In genomic region chr1:209692745-209693504, GRCh38 we compare ENCODE assay signal across 8 cellular contexts. TPM values are rescaled to one million over a fixed set of nuclear protein-coding genes. Genes with fewer than 3 reads are reported as not detected.
A peak's percentile ranks its signal among the peaks of the same experiment; 100 is the strongest.
DNase-seq lines count a peak whose midpoint lies in the region; ATAC-seq, FAIRE-seq and TF ChIP-seq lines count a peak whose summit lies in the region.

No MANE protein-coding gene starts in this region.

- TF ChIP-seq POLR2A in HepG2 (IDR thresholded peaks at IDR 0.05; ENCODE audit: insufficient read depth in 1 of 2, low read depth in 2 of 2, low read length in 2 of 2): no peak

- no peaks in the 10 kb centered on the region for H3K27me3 ChIP-seq in HepG2 (ENCODE audit: control insufficient read depth in 1 of 2, insufficient read depth in 2 of 2, low read length in 2 of 2)

- H3K27ac ChIP-seq in coronary artery (peak overlapping the region in 1 of 2 donors; percentile 28), HepG2 (ENCODE audit: extremely low read length, insufficient read depth, low read length) (no peak overlapping the region)

- DNase-seq in GM12865 (ENCODE audit: low read depth) (peak; percentile 80), NCI-H446 treated with DMSO at 0.1 percent for 48 hours (lab: John Stamatoyannopoulos, UW) (peak; percentile 74), coronary artery (ENCODE audit: low spot score) (no peak), HepG2 (ENCODE audit: low spot score) (peak; percentile 54), 8988T (no peak)
- peak; percentile 70 to 79 for DNase-seq in activated CD4-positive, alpha-beta T cell treated with anti-CD3 and anti-CD28 coated beads for 4 hours
- DNase-seq in stimulated activated CD4-positive, alpha-beta T cell treated with anti-CD3 and anti-CD28 coated beads, Interleukin-4, amount 100 ng/mL, for 4 hours: peak; percentile 48 to 66

- peak; percentile 51; the same call in 1 of the 2 replicates for TF ChIP-seq RAD21 in HepG2 (CRISPR knock-in tag; IDR thresholded peaks at IDR 0.05)

- CTCF ChIA-PET in HepG2 (lab: Yijun Ruan, JAX; ENCODE audit: low intra/inter-chr PET ratio, low total read pairs): interaction anchor here (0.8 to 1.7 kb wide), 6 partner anchors 46 to 127 kb away, joined by 4 to 16 read pairs (median 6); no protein-coding TSS in a partner anchor

- no peak overlapping the region for H2AFZ ChIP-seq in HepG2 (ENCODE audit: low read length)

- H4K20me1 ChIP-seq in HepG2 (ENCODE audit: insufficient read depth, low read length): no peaks in the 10 kb centered on the region

- H3K9ac ChIP-seq in HepG2 (ENCODE audit: insufficient read depth, low read depth, low read length): no peak overlapping the region

- H3K4me1 ChIP-seq in HepG2 (ENCODE audit: insufficient read depth, low read length): no peaks in the 10 kb centered on the region

- POLR2A ChIA-PET in HepG2 (lab: Yijun Ruan, JAX): no interaction called here

- no TSS peak for BruUV-seq in HepG2 (replicated peaks; lab: Mats Ljungman, UMichigan)

- in situ Hi-C loops in HepG2 (cut with HindIII; ENCODE audit: extremely low pct_ligation_motif_present, low pct_unique_long_range_greater_than_20kb): loop anchor here (5.0 kb wide), 1 partner anchor 116 kb away; no protein-coding TSS in a partner anchor

- H3K79me2 ChIP-seq in HepG2 (ENCODE audit: insufficient read depth, low read length): no peaks in the 10 kb centered on the region

- peak; percentile 55 for ATAC-seq in HG03139 (IDR thresholded peaks at IDR 0.05; ENCODE audit: unreplicated experiment)
- peak; percentile 63 for ATAC-seq in HepG2

- H3K4me3 ChIP-seq in GM12865 (ENCODE audit: low read depth, low read length): no peak overlapping the region
- no peak overlapping the region for H3K4me3 ChIP-seq in coronary artery
- no peak overlapping the region for H3K4me3 ChIP-seq in HepG2 (replicated peaks in 1 of 3; ENCODE audit: insufficient read depth in 1 of 3, low read depth in 2 of 3, low read length in 3 of 3)

- TF ChIP-seq EP300 in HepG2 (IDR thresholded peaks at IDR 0.05; ENCODE audit: low read depth in 2 of 2, low read length in 2 of 2): no peak
- no peak for TF ChIP-seq EP300 in HepG2 (CRISPR knock-in tag; IDR thresholded peaks at IDR 0.05; ENCODE audit: borderline replicate concordance)

- intact Hi-C loops in HepG2 (cut with micrococcal nuclease; ENCODE audit: unreplicated experiment): loop anchor here (1.0 to 2.0 kb wide), 4 partner anchors 47 to 124 kb away; no protein-coding TSS in a partner anchor

- H3K9me3 ChIP-seq in HepG2 (ENCODE audit: low read length): no peaks in the 10 kb centered on the region

- no peak overlapping the region for H3K4me2 ChIP-seq in HepG2 (ENCODE audit: low read depth, low read length)

- peak; percentile 68 for FAIRE-seq in HepG2 (lab: Jason Lieb, UNC)

- no peaks in the 10 kb centered on the region for H3K36me3 ChIP-seq in HepG2 (replicated peaks in 1 of 2; ENCODE audit: control insufficient read depth in 1 of 2, insufficient read depth in 2 of 2, low read length in 2 of 2)

- TF ChIP-seq CTCF in GM12865 (IDR thresholded peaks at IDR 0.05; ENCODE audit: insufficient read depth, low read depth, low read length, missing control alignments) (peak; percentile 78), coronary artery (IDR thresholded peaks at IDR 0.05) (peak; percentile 72), HepG2 (CRISPR knock-in tag; IDR thresholded peaks at IDR 0.05) (peak; percentile 80)

- WGBS in HepG2 (ENCODE audit: low lambda C conversion rate): 0% methylated on average over 3 of the region's 3 CpGs

TF ChIP-seq in HepG2, 621 proteins besides CTCF, POLR2A, EP300 and RAD21 (continues in another document):
- TF ChIP-seq ZNF251 (CRISPR knock-in tag; IDR thresholded peaks at IDR 0.05) (no peak), HBP1 (CRISPR knock-in tag; IDR thresholded peaks at IDR 0.05; ENCODE audit: low read depth) (no peak)

RNA-seq across cellular contexts. Expression of gene HSD11B1, which starts 11.7 kb away (rescaled TPM):
- total RNA-seq in HepG2 (2016; rRNA removed; fragmentation: Illumina TruSeq; extraction: Trizol): not detected in 2 replicates
- not detected in 2 replicates for total RNA-seq in HepG2 (2016; cell fraction: cytosol; rRNA removed; fragmentation: Illumina TruSeq; extraction: Trizol; ENCODE audit: low read depth)
- not detected in 2 replicates for total RNA-seq in HepG2 (2016; cell fraction: insoluble cytoplasmic fraction; rRNA removed; fragmentation: Illumina TruSeq; extraction: Trizol)
- not detected in 2 replicates for total RNA-seq in HepG2 (2016; cell fraction: membrane; rRNA removed; fragmentation: Illumina TruSeq; extraction: Trizol)
- total RNA-seq in HepG2 (2016; cell fraction: nucleus; rRNA removed; fragmentation: Illumina TruSeq; extraction: Trizol): not detected in 2 replicates
- polyA plus RNA-seq in HepG2 (2011; rRNA removed): not detected in 2 replicates
- polyA plus RNA-seq in HepG2 (2011; cell fraction: cytosol; rRNA removed): not detected in 2 replicates
- polyA plus RNA-seq in HepG2 (2011; cell fraction: nucleus; rRNA removed): not detected in 2 replicates
- polyA plus RNA-seq in HepG2 (2012): not detected in 2 replicates
- not detected in 2 replicates for polyA plus RNA-seq in HepG2 (2016; cell fraction: cytosol; fragmentation: Illumina TruSeq; extraction: Trizol; ENCODE audit: low read depth)
- not detected in 2 replicates for polyA plus RNA-seq in HepG2 (2016; cell fraction: insoluble cytoplasmic fraction; fragmentation: Illumina TruSeq; extraction: Trizol; ENCODE audit: low read depth)
- not detected in 2 replicates for polyA plus RNA-seq in HepG2 (2016; cell fraction: membrane; fragmentation: Illumina TruSeq; extraction: Trizol; ENCODE audit: low read depth)
- polyA plus RNA-seq in HepG2 (2016; cell fraction: nucleus; fragmentation: Illumina TruSeq; extraction: Trizol; ENCODE audit: insufficient read depth, low read depth): not detected in 2 replicates
- polyA minus RNA-seq in HepG2 (2011; rRNA and poly(A)+ RNA removed; ENCODE audit: low replicate concordance): not detected in 2 replicates
- polyA minus RNA-seq in HepG2 (2011; cell fraction: cytosol; rRNA and poly(A)+ RNA removed): not detected in 2 replicates
- polyA minus RNA-seq in HepG2 (2011; cell fraction: nucleus; rRNA and poly(A)+ RNA removed): not detected in 2 replicates

RNA-seq across cellular contexts. Expression of gene G0S2, which starts 17.7 kb away (rescaled TPM):
- not detected in 2 replicates for total RNA-seq in HepG2 (2016; rRNA removed; fragmentation: Illumina TruSeq; extraction: Trizol)
- not detected in 2 replicates for total RNA-seq in HepG2 (2016; cell fraction: cytosol; rRNA removed; fragmentation: Illumina TruSeq; extraction: Trizol; ENCODE audit: low read depth)
- total RNA-seq in HepG2 (2016; cell fraction: insoluble cytoplasmic fraction; rRNA removed; fragmentation: Illumina TruSeq; extraction: Trizol): not detected in 2 replicates
- total RNA-seq in HepG2 (2016; cell fraction: membrane; rRNA removed; fragmentation: Illumina TruSeq; extraction: Trizol): not detected in 2 replicates
- total RNA-seq in HepG2 (2016; cell fraction: nucleus; rRNA removed; fragmentation: Illumina TruSeq; extraction: Trizol): not detected in 2 replicates
- not detected in 2 replicates for polyA plus RNA-seq in HepG2 (2011; rRNA removed)
- 0.08 and 0.28 TPM in 2 replicates for polyA plus RNA-seq in HepG2 (2011; cell fraction: cytosol; rRNA removed)
- polyA plus RNA-seq in HepG2 (2011; cell fraction: nucleus; rRNA removed): not detected in 2 replicates
- 0.23 TPM in 1 of 2 replicates, not detected in the other for polyA plus RNA-seq in HepG2 (2012)
- not detected in 2 replicates for polyA plus RNA-seq in HepG2 (2016; cell fraction: cytosol; fragmentation: Illumina TruSeq; extraction: Trizol; ENCODE audit: low read depth)
- polyA plus RNA-seq in HepG2 (2016; cell fraction: insoluble cytoplasmic fraction; fragmentation: Illumina TruSeq; extraction: Trizol; ENCODE audit: low read depth): not detected in 2 replicates
- polyA plus RNA-seq in HepG2 (2016; cell fraction: membrane; fragmentation: Illumina TruSeq; extraction: Trizol; ENCODE audit: low read depth): not detected in 2 replicates
- polyA plus RNA-seq in HepG2 (2016; cell fraction: nucleus; fragmentation: Illumina TruSeq; extraction: Trizol; ENCODE audit: insufficient read depth, low read depth): not detected in 2 replicates
- polyA minus RNA-seq in HepG2 (2011; rRNA and poly(A)+ RNA removed; ENCODE audit: low replicate concordance): not detected in 2 replicates
- not detected in 2 replicates for polyA minus RNA-seq in HepG2 (2011; cell fraction: cytosol; rRNA and poly(A)+ RNA removed)
- not detected in 2 replicates for polyA minus RNA-seq in HepG2 (2011; cell fraction: nucleus; rRNA and poly(A)+ RNA removed)

RNA-seq across cellular contexts. Expression of gene LAMB3, which starts 40.7 kb away (rescaled TPM):
- 0.10 and 0.24 TPM in 2 replicates for total RNA-seq in HepG2 (2016; rRNA removed; fragmentation: Illumina TruSeq; extraction: Trizol)
- total RNA-seq in HepG2 (2016; cell fraction: cytosol; rRNA removed; fragmentation: Illumina TruSeq; extraction: Trizol; ENCODE audit: low read depth): not detected in 2 replicates
- total RNA-seq in HepG2 (2016; cell fraction: insoluble cytoplasmic fraction; rRNA removed; fragmentation: Illumina TruSeq; extraction: Trizol): 0.13 TPM in 1 of 2 replicates, not detected in the other
- not detected in 2 replicates for total RNA-seq in HepG2 (2016; cell fraction: membrane; rRNA removed; fragmentation: Illumina TruSeq; extraction: Trizol)
- total RNA-seq in HepG2 (2016; cell fraction: nucleus; rRNA removed; fragmentation: Illumina TruSeq; extraction: Trizol): 0.13 TPM in 1 of 2 replicates, not detected in the other
- 0.18 TPM in 2 replicates for polyA plus RNA-seq in HepG2 (2011; rRNA removed)
- 0.07 and 0.22 TPM in 2 replicates for polyA plus RNA-seq in HepG2 (2011; cell fraction: cytosol; rRNA removed)
- 0.13 and 0.55 TPM in 2 replicates for polyA plus RNA-seq in HepG2 (2011; cell fraction: nucleus; rRNA removed)
- polyA plus RNA-seq in HepG2 (2012): 0.12 TPM in 1 of 2 replicates, not detected in the other
- polyA plus RNA-seq in HepG2 (2016; cell fraction: cytosol; fragmentation: Illumina TruSeq; extraction: Trizol; ENCODE audit: low read depth): not detected in 2 replicates
- 0.33 TPM in 1 of 2 replicates, not detected in the other for polyA plus RNA-seq in HepG2 (2016; cell fraction: insoluble cytoplasmic fraction; fragmentation: Illumina TruSeq; extraction: Trizol; ENCODE audit: low read depth)
- polyA plus RNA-seq in HepG2 (2016; cell fraction: membrane; fragmentation: Illumina TruSeq; extraction: Trizol; ENCODE audit: low read depth): not detected in 2 replicates
- polyA plus RNA-seq in HepG2 (2016; cell fraction: nucleus; fragmentation: Illumina TruSeq; extraction: Trizol; ENCODE audit: insufficient read depth, low read depth): 0.25 and 0.37 TPM in 2 replicates
- 0.10 and 113 TPM in 2 replicates for polyA minus RNA-seq in HepG2 (2011; rRNA and poly(A)+ RNA removed; ENCODE audit: low replicate concordance)
- 0.69 and 1.1 TPM in 2 replicates for polyA minus RNA-seq in HepG2 (2011; cell fraction: cytosol; rRNA and poly(A)+ RNA removed)
- polyA minus RNA-seq in HepG2 (2011; cell fraction: nucleus; rRNA and poly(A)+ RNA removed): 0.37 and 0.39 TPM in 2 replicates

Comparison
In these comparisons a context has a peak if more than half of its experiments do, and no peak if none do; other contexts are left out.
1. DNase-seq: peak in GM12865 (single experiment), NCI-H446 treated with DMSO at 0.1 percent for 48 hours (single experiment), activated CD4-positive, alpha-beta T cell treated with anti-CD3 and anti-CD28 coated beads for 4 hours (2 of 2), HepG2 (single experiment) and stimulated activated CD4-positive, alpha-beta T cell treated with anti-CD3 and anti-CD28 coated beads, Interleukin-4, amount 100 ng/mL, for 4 hours (2 of 2); none in coronary artery (single experiment) and 8988T (single experiment).
2. Peak in every context shown above with its lines, with median percentiles within 50 percentile points of each other: CTCF ChIP-seq.